Comparison of ENCODE assay signal across 11 cellular contexts in genomic region chr15:73989001-73989798, GRCh38. TPM values are rescaled to one million over a fixed set of nuclear protein-coding genes. Genes with fewer than 3 reads are reported as not detected.
DNase-seq lines count a peak whose midpoint lies in the region; FAIRE-seq and TF ChIP-seq lines count a peak whose summit lies in the region.
"Had no signal": no experiment of that assay in that cellular context is flagged by ENCODE, and none has a peak within 500 bp of the region (broad histone marks: within the 10 kb centered on the region; RNA-seq: fewer than 3 reads in every experiment).

No MANE protein-coding gene starts in this region.

- peak; percentile 98 for FAIRE-seq in endothelial cell of umbilical vein (lab: Jason Lieb, UNC)

- H4K20me1 ChIP-seq in endothelial cell of umbilical vein (replicated peaks; ENCODE audit: control insufficient read depth, extremely low read depth, insufficient read depth, low read length) (no peaks in the 10 kb centered on the region), osteoblast (ENCODE audit: insufficient read depth, low read length) (no peaks in the 10 kb centered on the region)

- H3K9me1 ChIP-seq in endothelial cell of umbilical vein (replicated peaks; ENCODE audit: control insufficient read depth, extremely low read depth, insufficient read depth, low read length), result no peaks in the 10 kb centered on the region

- H3K4me1 ChIP-seq in endothelial cell of umbilical vein (ENCODE audit: control insufficient read depth, extremely low read depth, insufficient read depth, low read length), result peaks cover 53% of the 10 kb centered on the region
- H3K4me1 ChIP-seq in osteoblast (ENCODE audit: insufficient read depth, low read length), result peaks cover 49% of the 10 kb centered on the region

- no peak overlapping the region for H3K4me3 Mint-ChIP-seq in progenitor cell of endocrine pancreas (ENCODE audit: low read depth)
- H3K4me3 Mint-ChIP-seq: memory B cell had no signal

- no TSS peak for BruUV-seq in endothelial cell of umbilical vein (replicated peaks; lab: Mats Ljungman, UMichigan)

- TF ChIP-seq POLR2A in endothelial cell of umbilical vein (IDR thresholded peaks at IDR 0.05; ENCODE audit: low read depth, low read length), result no peak

- dilution Hi-C loops in endothelial cell of umbilical vein (cut with MboI; ENCODE audit: extremely low pct_ligation_motif_present, low sequenced_read_pairs), result no loop called here

- H3K27me3 ChIP-seq in endothelial cell of umbilical vein (ENCODE audit: control insufficient read depth in 2 of 2, insufficient read depth in 2 of 2, low read length in 2 of 2) (no peaks in the 10 kb centered on the region), osteoblast (ENCODE audit: insufficient read depth, low read length) (no peaks in the 10 kb centered on the region)

- H3K4me3 ChIP-seq in endothelial cell of umbilical vein (replicated peaks in 1 of 3; ENCODE audit: insufficient read depth in 1 of 3, low read depth in 1 of 3, low read length in 3 of 3), result no peak overlapping the region
- no peak overlapping the region for H3K4me3 ChIP-seq in osteoblast (ENCODE audit: insufficient read depth, low read length)

- POLR2A ChIA-PET in endothelial cell of umbilical vein (lab: Charles Lee), result no interaction called here

- H3K4me1 Mint-ChIP-seq in progenitor cell of endocrine pancreas (ENCODE audit: low read depth), result peaks cover 8% of the 10 kb centered on the region

- H3K27ac ChIP-seq in endothelial cell of umbilical vein (ENCODE audit: insufficient read depth, low read depth, low read length), result peak overlapping the region; percentile 50
- peak overlapping the region; percentile 55 for H3K27ac ChIP-seq in osteoblast (ENCODE audit: low read depth, low read length)

- no peak overlapping the region for H3K27ac Mint-ChIP-seq in progenitor cell of endocrine pancreas
- H3K27ac Mint-ChIP-seq: memory B cell had no signal

- no peaks in the 10 kb centered on the region for H3K36me3 Mint-ChIP-seq in progenitor cell of endocrine pancreas (ENCODE audit: insufficient read depth)

- H3K9me3 ChIP-seq in endothelial cell of umbilical vein (replicated peaks; ENCODE audit: control insufficient read depth, insufficient read depth, low read length) (no peaks in the 10 kb centered on the region), osteoblast (ENCODE audit: low read depth, low read length) (no peaks in the 10 kb centered on the region)

- no peaks in the 10 kb centered on the region for H3K9me3 Mint-ChIP-seq in progenitor cell of endocrine pancreas (ENCODE audit: low read depth)
- H3K9me3 Mint-ChIP-seq: memory B cell had no signal

- intact Hi-C loops in endothelial cell of umbilical vein (cut with micrococcal nuclease), result no loop called here

- H3K36me3 ChIP-seq in endothelial cell of umbilical vein (ENCODE audit: control insufficient read depth in 2 of 2, extremely low read depth in 1 of 2, insufficient read depth in 2 of 2, low read length in 2 of 2) (no peaks in the 10 kb centered on the region), osteoblast (ENCODE audit: insufficient read depth, low read length) (no peaks in the 10 kb centered on the region)

- no peaks in the 10 kb centered on the region for H3K79me2 ChIP-seq in endothelial cell of umbilical vein (ENCODE audit: control insufficient read depth, insufficient read depth, low read length)
- peaks cover 9% of the 10 kb centered on the region for H3K79me2 ChIP-seq in osteoblast (ENCODE audit: insufficient read depth, low read length)

- H3K27me3 Mint-ChIP-seq in progenitor cell of endocrine pancreas, result no peaks in the 10 kb centered on the region
- H3K27me3 Mint-ChIP-seq: memory B cell had no signal

- CTCF ChIA-PET in endothelial cell of umbilical vein (lab: Charles Lee), result interaction anchor here (1.5 to 7.0 kb wide), 3 partner anchors 16 to 59 kb away, joined by 7 to 53 read pairs (median 18); no protein-coding TSS in a partner anchor

- DNase-seq in AG08395 (ENCODE audit: low spot score) (peak; percentile 75), MV-4-11 (lab: John Stamatoyannopoulos, UW) (peak; percentile 73), endothelial cell of umbilical vein (ENCODE audit: low read depth, low spot score) (peak; percentile 56), osteoblast (ENCODE audit: insufficient read length, low spot score, missing footprints) (peak; percentile 98), cerebellar cortex (ENCODE audit: low spot score) (no peak), progenitor cell of endocrine pancreas (ENCODE audit: low spot score, unreplicated experiment) (no peak)
- no peak for DNase-seq in stimulated activated CD4-positive, alpha-beta T cell treated with anti-CD3 and anti-CD28 coated beads, Interleukin-2, amount 100 ng/mL, for 24 hours
- DNase-seq in stimulated activated naive CD4-positive, alpha-beta T cell treated with Interleukin-2 at 50 U/mL for 16 hours (lab: John Stamatoyannopoulos, UW), result no peak
- DNase-seq: anterior cingulate cortex, NCI-H345 had no signal

- H3K4me2 ChIP-seq in endothelial cell of umbilical vein (ENCODE audit: insufficient read depth, low read length) (peak overlapping the region; percentile 20), osteoblast (ENCODE audit: insufficient read depth, low read length) (peak overlapping the region; percentile 25)

- peak overlapping the region; percentile 23 for H2AFZ ChIP-seq in endothelial cell of umbilical vein (ENCODE audit: low read depth, low read length)
- no peak overlapping the region for H2AFZ ChIP-seq in osteoblast (ENCODE audit: low read length)

- H3K9ac ChIP-seq in endothelial cell of umbilical vein (replicated peaks; ENCODE audit: extremely low read depth, insufficient read depth, low read length), result no peak overlapping the region

- TF ChIP-seq CTCF in endothelial cell of umbilical vein (IDR thresholded peaks at IDR 0.05; ENCODE audit: extremely low read depth in 1 of 2, insufficient read depth in 1 of 2, low read depth in 1 of 2, low read length in 2 of 2) (no peak), osteoblast (IDR thresholded peaks at IDR 0.05; ENCODE audit: extremely low read depth, low read depth, low read length) (no peak), progenitor cell of endocrine pancreas (IDR thresholded peaks at IDR 0.05; ENCODE audit: unreplicated experiment) (no peak)

TF ChIP-seq in endothelial cell of umbilical vein, 7 proteins besides CTCF, POLR2A, EP300 and RAD21:
- TF ChIP-seq MAX (IDR thresholded peaks at IDR 0.05; ENCODE audit: insufficient read depth, insufficient read length) (no peak), GATA2 (IDR thresholded peaks at IDR 0.05; ENCODE audit: insufficient read depth, insufficient read length, low read depth, low read length) (no peak), JUN (IDR thresholded peaks at IDR 0.05; ENCODE audit: borderline replicate concordance, insufficient read depth, insufficient read length, low read depth) (peak; percentile 50), EZH2 (IDR thresholded peaks at IDR 0.05; ENCODE audit: borderline replicate concordance, low read depth, low read length, severe bottlenecking) (no peak), FOS (IDR thresholded peaks at IDR 0.05; ENCODE audit: borderline replicate concordance, insufficient read depth, low read length) (peak; percentile 85)
TF ChIP-seq in endothelial cell of umbilical vein: peak in this region for 2.

RNA-seq across cellular contexts. Expression of gene STOML1, which starts 2.9 kb away (rescaled TPM):
- total RNA-seq in endothelial cell of umbilical vein (12.4 and 12.9 TPM in 2 replicates), osteoblast (14.1 and 15.0 TPM in 2 replicates), progenitor cell of endocrine pancreas (8.0 and 8.7 TPM in 2 replicates)
- polyA plus RNA-seq in endothelial cell of umbilical vein, result 15.4 and 16.7 TPM in 2 replicates
- 11.6 and 15.3 TPM in 2 replicates for polyA plus RNA-seq in endothelial cell of umbilical vein (2011; cell fraction: cytosol; rRNA removed)
- polyA plus RNA-seq in endothelial cell of umbilical vein (2011; cell fraction: nucleus; rRNA removed), result 12.1 and 12.5 TPM in 2 replicates
- 6.2 and 6.9 TPM in 2 replicates for polyA plus RNA-seq in endothelial cell of umbilical vein (2012)
- 10.3 and 10.5 TPM in 2 replicates for polyA minus RNA-seq in endothelial cell of umbilical vein
- polyA minus RNA-seq in endothelial cell of umbilical vein (2011; cell fraction: cytosol; rRNA and poly(A)+ RNA removed), result 2.0 TPM
- 2.3 and 2.5 TPM in 2 replicates for polyA minus RNA-seq in endothelial cell of umbilical vein (2011; cell fraction: nucleus; rRNA and poly(A)+ RNA removed)

RNA-seq across cellular contexts. Expression of gene PML, which starts 5.3 kb away (rescaled TPM):
- 77.4 and 79.6 TPM in 2 replicates for total RNA-seq in endothelial cell of umbilical vein
- 30.4 and 32.2 TPM in 2 replicates for polyA plus RNA-seq in endothelial cell of umbilical vein
- 25.0 and 30.4 TPM in 2 replicates for polyA plus RNA-seq in endothelial cell of umbilical vein (2011; cell fraction: cytosol; rRNA removed)
- 48.2 and 54.1 TPM in 2 replicates for polyA plus RNA-seq in endothelial cell of umbilical vein (2011; cell fraction: nucleus; rRNA removed)
- polyA plus RNA-seq in endothelial cell of umbilical vein (2012), result 50.1 and 59.6 TPM in 2 replicates
- polyA minus RNA-seq in endothelial cell of umbilical vein, result 25.2 and 25.4 TPM in 2 replicates
- 15.3 TPM for polyA minus RNA-seq in endothelial cell of umbilical vein (2011; cell fraction: cytosol; rRNA and poly(A)+ RNA removed)
- 23.1 and 27.4 TPM in 2 replicates for polyA minus RNA-seq in endothelial cell of umbilical vein (2011; cell fraction: nucleus; rRNA and poly(A)+ RNA removed)
- 46.7 and 50.7 TPM in 2 replicates for total RNA-seq in osteoblast
- 27.8 and 29.9 TPM in 2 replicates for total RNA-seq in progenitor cell of endocrine pancreas

Comparison
In these comparisons a context has a peak if more than half of its experiments do, and no peak if none do; other contexts are left out.
1. DNase-seq: peak in AG08395 (single experiment), MV-4-11 (single experiment), endothelial cell of umbilical vein (single experiment) and osteoblast (single experiment); none in cerebellar cortex (single experiment), stimulated activated CD4-positive, alpha-beta T cell treated with anti-CD3 and anti-CD28 coated beads, Interleukin-2, amount 100 ng/mL, for 24 hours (0 of 2), stimulated activated naive CD4-positive, alpha-beta T cell treated with Interleukin-2 at 50 U/mL for 16 hours (single experiment) and progenitor cell of endocrine pancreas (single experiment).